Comparison of ENCODE assay signal across 1 cellular context in the genomic region with DNA sequence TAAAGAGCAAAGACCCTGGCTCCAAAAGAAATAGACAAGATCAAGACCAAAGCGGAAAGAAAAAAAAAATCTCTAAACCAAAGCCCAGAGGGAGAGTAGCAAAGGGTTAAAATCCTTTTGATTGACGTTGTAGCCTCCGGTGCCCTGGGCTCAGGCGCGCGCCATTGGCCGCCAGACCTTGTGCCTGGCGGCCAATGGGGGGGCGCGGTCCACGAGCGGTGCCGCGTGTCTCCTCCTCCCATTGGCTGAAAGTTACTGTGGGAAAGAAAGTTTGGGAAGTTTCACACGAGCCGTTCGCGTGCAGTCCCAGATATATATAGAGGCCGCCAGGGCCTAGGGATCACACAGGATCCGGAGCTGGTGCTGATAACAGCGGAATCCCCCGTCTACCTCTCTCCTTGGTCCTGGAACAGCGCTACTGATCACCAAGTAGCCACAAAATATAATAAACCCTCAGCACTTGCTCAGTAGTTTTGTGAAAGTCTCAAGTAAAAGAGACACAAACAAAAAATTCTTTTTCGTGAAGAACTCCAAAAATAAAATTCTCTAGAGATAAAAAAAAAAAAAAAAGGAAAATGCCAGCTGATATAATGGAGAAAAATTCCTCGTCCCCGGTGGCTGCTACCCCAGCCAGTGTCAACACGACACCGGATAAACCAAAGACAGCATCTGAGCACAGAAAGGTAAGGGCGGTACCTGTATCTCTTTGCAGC.
TF ChIP-seq lines count a peak whose summit lies in the region.

A gene with protein sequence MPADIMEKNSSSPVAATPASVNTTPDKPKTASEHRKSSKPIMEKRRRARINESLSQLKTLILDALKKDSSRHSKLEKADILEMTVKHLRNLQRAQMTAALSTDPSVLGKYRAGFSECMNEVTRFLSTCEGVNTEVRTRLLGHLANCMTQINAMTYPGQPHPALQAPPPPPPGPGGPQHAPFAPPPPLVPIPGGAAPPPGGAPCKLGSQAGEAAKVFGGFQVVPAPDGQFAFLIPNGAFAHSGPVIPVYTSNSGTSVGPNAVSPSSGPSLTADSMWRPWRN (plus strand): TSS at position 343 of the 713 bp plus-strand sequence. CDS start 233 bp downstream, at position 576.

TF ChIP-seq in HepG2, 621 proteins besides CTCF, POLR2A, EP300 and RAD21 (continued from another document and continues in another):
- TF ChIP-seq, protein P1, sequence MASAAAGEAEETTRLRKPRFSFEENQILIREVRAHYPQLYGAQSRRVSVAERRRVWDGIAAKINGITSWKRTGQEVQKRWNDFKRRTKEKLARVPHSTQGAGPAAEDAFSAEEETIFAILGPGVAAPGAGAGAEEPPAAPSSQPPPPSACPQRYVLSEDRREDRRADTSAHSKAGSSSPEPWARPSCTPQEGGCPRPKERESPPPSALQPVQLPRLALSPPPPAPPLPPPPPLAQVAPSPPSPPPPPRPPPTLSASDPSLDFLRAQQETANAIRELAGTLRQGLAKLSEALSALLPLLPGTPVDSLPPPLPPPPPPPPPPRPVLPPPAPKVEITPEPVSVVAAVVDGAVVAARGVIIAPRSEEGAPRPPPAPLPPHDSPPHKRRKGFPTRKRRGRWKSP (CRISPR knock-in tag; IDR thresholded peaks at IDR 0.05) = peak; percentile 67; the same call in 1 of the 2 replicates
- TF ChIP-seq TBX2 (CRISPR knock-in tag; IDR thresholded peaks at IDR 0.05; ENCODE audit: borderline replicate concordance) = peak; percentile 71; the same call in 1 of the 2 replicates
- no peak for TF ChIP-seq SYNCRIP (IDR thresholded peaks at IDR 0.05; ENCODE audit: insufficient read depth, low read depth, low read length)
- peak; percentile 90 for TF ChIP-seq GATA4 (IDR thresholded peaks at IDR 0.05; ENCODE audit: borderline replicate concordance, low read depth)
- TF ChIP-seq, protein P2, sequence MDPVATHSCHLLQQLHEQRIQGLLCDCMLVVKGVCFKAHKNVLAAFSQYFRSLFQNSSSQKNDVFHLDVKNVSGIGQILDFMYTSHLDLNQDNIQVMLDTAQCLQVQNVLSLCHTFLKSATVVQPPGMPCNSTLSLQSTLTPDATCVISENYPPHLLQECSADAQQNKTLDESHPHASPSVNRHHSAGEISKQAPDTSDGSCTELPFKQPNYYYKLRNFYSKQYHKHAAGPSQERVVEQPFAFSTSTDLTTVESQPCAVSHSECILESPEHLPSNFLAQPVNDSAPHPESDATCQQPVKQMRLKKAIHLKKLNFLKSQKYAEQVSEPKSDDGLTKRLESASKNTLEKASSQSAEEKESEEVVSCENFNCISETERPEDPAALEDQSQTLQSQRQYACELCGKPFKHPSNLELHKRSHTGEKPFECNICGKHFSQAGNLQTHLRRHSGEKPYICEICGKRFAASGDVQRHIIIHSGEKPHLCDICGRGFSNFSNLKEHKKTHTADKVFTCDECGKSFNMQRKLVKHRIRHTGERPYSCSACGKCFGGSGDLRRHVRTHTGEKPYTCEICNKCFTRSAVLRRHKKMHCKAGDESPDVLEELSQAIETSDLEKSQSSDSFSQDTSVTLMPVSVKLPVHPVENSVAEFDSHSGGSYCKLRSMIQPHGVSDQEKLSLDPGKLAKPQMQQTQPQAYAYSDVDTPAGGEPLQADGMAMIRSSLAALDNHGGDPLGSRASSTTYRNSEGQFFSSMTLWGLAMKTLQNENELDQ (CRISPR knock-in tag; IDR thresholded peaks at IDR 0.05; ENCODE audit: borderline replicate concordance) = 0 out of 2 replicates have a peak, but pooled peaks have one; percentile 24
- TF ChIP-seq CCDC6 (CRISPR knock-in tag; IDR thresholded peaks at IDR 0.05) = peak; percentile 41; the same call in 1 of the 2 replicates
- TF ChIP-seq SIN3B (IDR thresholded peaks at IDR 0.05; ENCODE audit: low read length) = 0 out of 2 replicates have a peak, but pooled peaks have one; percentile 37
- no peak for TF ChIP-seq CCAR2 (optimal IDR thresholded peaks at IDR 0.05; ENCODE audit: low read depth, low read length)
- TF ChIP-seq ZNF678 (CRISPR knock-in tag; IDR thresholded peaks at IDR 0.05) = no peak
- TF ChIP-seq HHEX (CRISPR knock-in tag; IDR thresholded peaks at IDR 0.05) = no peak
- 0 out of 2 replicates have a peak, but pooled peaks have one; percentile 30 for TF ChIP-seq PHF20 (CRISPR knock-in tag; IDR thresholded peaks at IDR 0.05)
- TF ChIP-seq NONO (IDR thresholded peaks at IDR 0.05) = no peak
- TF ChIP-seq NONO (CRISPR knock-in tag; conservative IDR thresholded peaks at IDR 0.05) = 0 out of 2 replicates have a peak, but pooled peaks have one; percentile 26
- TF ChIP-seq, protein P3, sequence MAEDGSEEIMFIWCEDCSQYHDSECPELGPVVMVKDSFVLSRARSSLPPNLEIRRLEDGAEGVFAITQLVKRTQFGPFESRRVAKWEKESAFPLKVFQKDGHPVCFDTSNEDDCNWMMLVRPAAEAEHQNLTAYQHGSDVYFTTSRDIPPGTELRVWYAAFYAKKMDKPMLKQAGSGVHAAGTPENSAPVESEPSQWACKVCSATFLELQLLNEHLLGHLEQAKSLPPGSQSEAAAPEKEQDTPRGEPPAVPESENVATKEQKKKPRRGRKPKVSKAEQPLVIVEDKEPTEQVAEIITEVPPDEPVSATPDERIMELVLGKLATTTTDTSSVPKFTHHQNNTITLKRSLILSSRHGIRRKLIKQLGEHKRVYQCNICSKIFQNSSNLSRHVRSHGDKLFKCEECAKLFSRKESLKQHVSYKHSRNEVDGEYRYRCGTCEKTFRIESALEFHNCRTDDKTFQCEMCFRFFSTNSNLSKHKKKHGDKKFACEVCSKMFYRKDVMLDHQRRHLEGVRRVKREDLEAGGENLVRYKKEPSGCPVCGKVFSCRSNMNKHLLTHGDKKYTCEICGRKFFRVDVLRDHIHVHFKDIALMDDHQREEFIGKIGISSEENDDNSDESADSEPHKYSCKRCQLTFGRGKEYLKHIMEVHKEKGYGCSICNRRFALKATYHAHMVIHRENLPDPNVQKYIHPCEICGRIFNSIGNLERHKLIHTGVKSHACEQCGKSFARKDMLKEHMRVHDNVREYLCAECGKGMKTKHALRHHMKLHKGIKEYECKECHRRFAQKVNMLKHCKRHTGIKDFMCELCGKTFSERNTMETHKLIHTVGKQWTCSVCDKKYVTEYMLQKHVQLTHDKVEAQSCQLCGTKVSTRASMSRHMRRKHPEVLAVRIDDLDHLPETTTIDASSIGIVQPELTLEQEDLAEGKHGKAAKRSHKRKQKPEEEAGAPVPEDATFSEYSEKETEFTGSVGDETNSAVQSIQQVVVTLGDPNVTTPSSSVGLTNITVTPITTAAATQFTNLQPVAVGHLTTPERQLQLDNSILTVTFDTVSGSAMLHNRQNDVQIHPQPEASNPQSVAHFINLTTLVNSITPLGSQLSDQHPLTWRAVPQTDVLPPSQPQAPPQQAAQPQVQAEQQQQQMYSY (CRISPR knock-in tag; IDR thresholded peaks at IDR 0.05) = peak; percentile 77; the same call in 1 of the 2 replicates
- peak; percentile 71 for TF ChIP-seq PHF21A (CRISPR knock-in tag; IDR thresholded peaks at IDR 0.05)
- peak; percentile 75 for TF ChIP-seq TEAD3 (CRISPR knock-in tag; optimal IDR thresholded peaks at IDR 0.05; ENCODE audit: borderline replicate concordance)
- peak; percentile 87; the same call in 1 of the 2 replicates for TF ChIP-seq SATB2 (CRISPR knock-in tag; IDR thresholded peaks at IDR 0.05)
- TF ChIP-seq RBM22 (optimal IDR thresholded peaks at IDR 0.05; ENCODE audit: low read length) = no peak
- 0 out of 2 replicates have a peak, but pooled peaks have one; percentile 24 for TF ChIP-seq ZNF484 (CRISPR knock-in tag; IDR thresholded peaks at IDR 0.05; ENCODE audit: borderline replicate concordance, low read depth)
- TF ChIP-seq ZNF263 (CRISPR knock-in tag; IDR thresholded peaks at IDR 0.05) = peak; percentile 84
- TF ChIP-seq CREM (IDR thresholded peaks at IDR 0.05) = peak; percentile 58
- TF ChIP-seq CREM (CRISPR knock-in tag; IDR thresholded peaks at IDR 0.05) = no peak
- TF ChIP-seq ZNF343 (CRISPR knock-in tag; IDR thresholded peaks at IDR 0.05) = 0 out of 2 replicates have a peak, but pooled peaks have one; percentile 32
- TF ChIP-seq ZNF331 (CRISPR knock-in tag; IDR thresholded peaks at IDR 0.05) = peak; percentile 62
- TF ChIP-seq ZBTB8A (CRISPR knock-in tag; IDR thresholded peaks at IDR 0.05; ENCODE audit: borderline replicate concordance, low read depth) = no peak
- peak; percentile 39; the same call in 1 of the 2 replicates for TF ChIP-seq ZNF775 (CRISPR knock-in tag; IDR thresholded peaks at IDR 0.05; ENCODE audit: borderline replicate concordance)
- TF ChIP-seq TBL1XR1 (IDR thresholded peaks at IDR 0.05; ENCODE audit: borderline replicate concordance, low read length, partially characterized antibody) = peak; percentile 75
- TF ChIP-seq HDAC2 (CRISPR knock-in tag; IDR thresholded peaks at IDR 0.05) = peak; percentile 79
- peak; percentile 74 for TF ChIP-seq BORCS8-MEF2B (CRISPR knock-in tag; IDR thresholded peaks at IDR 0.05)
- TF ChIP-seq CBX5 (CRISPR knock-in tag; IDR thresholded peaks at IDR 0.05; ENCODE audit: borderline replicate concordance) = peak; percentile 51; the same call in 1 of the 2 replicates
- peak; percentile 70; the same call in 1 of the 2 replicates for TF ChIP-seq ARNT2 (CRISPR knock-in tag; IDR thresholded peaks at IDR 0.05; ENCODE audit: low read depth)
- TF ChIP-seq, protein P4, sequence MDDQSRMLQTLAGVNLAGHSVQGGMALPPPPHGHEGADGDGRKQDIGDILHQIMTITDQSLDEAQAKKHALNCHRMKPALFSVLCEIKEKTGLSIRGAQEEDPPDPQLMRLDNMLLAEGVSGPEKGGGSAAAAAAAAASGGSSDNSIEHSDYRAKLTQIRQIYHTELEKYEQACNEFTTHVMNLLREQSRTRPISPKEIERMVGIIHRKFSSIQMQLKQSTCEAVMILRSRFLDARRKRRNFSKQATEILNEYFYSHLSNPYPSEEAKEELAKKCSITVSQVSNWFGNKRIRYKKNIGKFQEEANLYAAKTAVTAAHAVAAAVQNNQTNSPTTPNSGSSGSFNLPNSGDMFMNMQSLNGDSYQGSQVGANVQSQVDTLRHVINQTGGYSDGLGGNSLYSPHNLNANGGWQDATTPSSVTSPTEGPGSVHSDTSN (CRISPR knock-in tag; IDR thresholded peaks at IDR 0.05; ENCODE audit: borderline replicate concordance) = peak; percentile 71; the same call in 1 of the 2 replicates
- peak; percentile 30 for TF ChIP-seq STAG1 (CRISPR knock-in tag; IDR thresholded peaks at IDR 0.05)
- TF ChIP-seq NR2F2 (IDR thresholded peaks at IDR 0.05; ENCODE audit: borderline replicate concordance, low read depth) = peak; percentile 65; the same call in 1 of the 2 replicates
- TF ChIP-seq SP1 (IDR thresholded peaks at IDR 0.05) = no peak
- no peak for TF ChIP-seq SP1 (CRISPR knock-in tag; IDR thresholded peaks at IDR 0.05)
- no peak for TF ChIP-seq BRD4 (CRISPR knock-in tag; IDR thresholded peaks at IDR 0.05)
- TF ChIP-seq, protein P5, sequence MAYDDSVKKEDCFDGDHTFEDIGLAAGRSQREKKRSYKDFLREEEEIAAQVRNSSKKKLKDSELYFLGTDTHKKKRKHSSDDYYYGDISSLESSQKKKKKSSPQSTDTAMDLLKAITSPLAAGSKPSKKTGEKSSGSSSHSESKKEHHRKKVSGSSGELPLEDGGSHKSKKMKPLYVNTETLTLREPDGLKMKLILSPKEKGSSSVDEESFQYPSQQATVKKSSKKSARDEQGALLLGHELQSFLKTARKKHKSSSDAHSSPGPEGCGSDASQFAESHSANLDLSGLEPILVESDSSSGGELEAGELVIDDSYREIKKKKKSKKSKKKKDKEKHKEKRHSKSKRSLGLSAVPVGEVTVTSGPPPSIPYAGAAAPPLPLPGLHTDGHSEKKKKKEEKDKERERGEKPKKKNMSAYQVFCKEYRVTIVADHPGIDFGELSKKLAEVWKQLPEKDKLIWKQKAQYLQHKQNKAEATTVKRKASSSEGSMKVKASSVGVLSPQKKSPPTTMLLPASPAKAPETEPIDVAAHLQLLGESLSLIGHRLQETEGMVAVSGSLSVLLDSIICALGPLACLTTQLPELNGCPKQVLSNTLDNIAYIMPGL (CRISPR knock-in tag; IDR thresholded peaks at IDR 0.05; ENCODE audit: borderline replicate concordance in 1 of 2, low read depth in 1 of 2) = 0 out of 4 replicates have a peak, but pooled peaks of 1 of the 2 experiments have one; percentile 22
- TF ChIP-seq, protein P6, sequence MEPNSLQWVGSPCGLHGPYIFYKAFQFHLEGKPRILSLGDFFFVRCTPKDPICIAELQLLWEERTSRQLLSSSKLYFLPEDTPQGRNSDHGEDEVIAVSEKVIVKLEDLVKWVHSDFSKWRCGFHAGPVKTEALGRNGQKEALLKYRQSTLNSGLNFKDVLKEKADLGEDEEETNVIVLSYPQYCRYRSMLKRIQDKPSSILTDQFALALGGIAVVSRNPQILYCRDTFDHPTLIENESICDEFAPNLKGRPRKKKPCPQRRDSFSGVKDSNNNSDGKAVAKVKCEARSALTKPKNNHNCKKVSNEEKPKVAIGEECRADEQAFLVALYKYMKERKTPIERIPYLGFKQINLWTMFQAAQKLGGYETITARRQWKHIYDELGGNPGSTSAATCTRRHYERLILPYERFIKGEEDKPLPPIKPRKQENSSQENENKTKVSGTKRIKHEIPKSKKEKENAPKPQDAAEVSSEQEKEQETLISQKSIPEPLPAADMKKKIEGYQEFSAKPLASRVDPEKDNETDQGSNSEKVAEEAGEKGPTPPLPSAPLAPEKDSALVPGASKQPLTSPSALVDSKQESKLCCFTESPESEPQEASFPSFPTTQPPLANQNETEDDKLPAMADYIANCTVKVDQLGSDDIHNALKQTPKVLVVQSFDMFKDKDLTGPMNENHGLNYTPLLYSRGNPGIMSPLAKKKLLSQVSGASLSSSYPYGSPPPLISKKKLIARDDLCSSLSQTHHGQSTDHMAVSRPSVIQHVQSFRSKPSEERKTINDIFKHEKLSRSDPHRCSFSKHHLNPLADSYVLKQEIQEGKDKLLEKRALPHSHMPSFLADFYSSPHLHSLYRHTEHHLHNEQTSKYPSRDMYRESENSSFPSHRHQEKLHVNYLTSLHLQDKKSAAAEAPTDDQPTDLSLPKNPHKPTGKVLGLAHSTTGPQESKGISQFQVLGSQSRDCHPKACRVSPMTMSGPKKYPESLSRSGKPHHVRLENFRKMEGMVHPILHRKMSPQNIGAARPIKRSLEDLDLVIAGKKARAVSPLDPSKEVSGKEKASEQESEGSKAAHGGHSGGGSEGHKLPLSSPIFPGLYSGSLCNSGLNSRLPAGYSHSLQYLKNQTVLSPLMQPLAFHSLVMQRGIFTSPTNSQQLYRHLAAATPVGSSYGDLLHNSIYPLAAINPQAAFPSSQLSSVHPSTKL (CRISPR knock-in tag; IDR thresholded peaks at IDR 0.05) = peak; percentile 82
- TF ChIP-seq MAF1 (CRISPR knock-in tag; IDR thresholded peaks at IDR 0.05; ENCODE audit: borderline replicate concordance) = no peak
- TF ChIP-seq GATAD2A (CRISPR knock-in tag; IDR thresholded peaks at IDR 0.05) = peak; percentile 62
- TF ChIP-seq MEF2D (CRISPR knock-in tag; IDR thresholded peaks at IDR 0.05) = 0 out of 2 replicates have a peak, but pooled peaks have one; percentile 18
- peak; percentile 29 for TF ChIP-seq ZFP36 (IDR thresholded peaks at IDR 0.05; ENCODE audit: borderline replicate concordance, low read depth, low read length, partially characterized antibody)
- TF ChIP-seq THAP11 (CRISPR knock-in tag; IDR thresholded peaks at IDR 0.05) = peak; percentile 74
- peak; percentile 39; the same call in 1 of the 2 replicates for TF ChIP-seq FOXO1 (CRISPR knock-in tag; IDR thresholded peaks at IDR 0.05)
- no peak for TF ChIP-seq ZNF251 (CRISPR knock-in tag; IDR thresholded peaks at IDR 0.05)
- no peak for TF ChIP-seq FOXA1 (IDR thresholded peaks at IDR 0.05)
- peak; percentile 19; the same call in 1 of the 2 replicates for TF ChIP-seq FOXA1 (CRISPR knock-in tag; IDR thresholded peaks at IDR 0.05)
- TF ChIP-seq SP140L (CRISPR knock-in tag; IDR thresholded peaks at IDR 0.05; ENCODE audit: borderline replicate concordance) = no peak; the same call in 1 of the 2 replicates
- TF ChIP-seq ZNF773 (CRISPR knock-in tag; IDR thresholded peaks at IDR 0.05; ENCODE audit: borderline replicate concordance) = 0 out of 2 replicates have a peak, but pooled peaks have one; percentile 36
- no peak for TF ChIP-seq MAFG (CRISPR knock-in tag; IDR thresholded peaks at IDR 0.05)
- TF ChIP-seq CBX1 (IDR thresholded peaks at IDR 0.05; ENCODE audit: low read depth) = peak; percentile 33
